In genomic region chr5:146183403-146183802, GRCh38 we compare ENCODE assay signal across 8 cellular contexts. TPM values are rescaled to one million over a fixed set of nuclear protein-coding genes. Genes with fewer than 3 reads are reported as not detected.
A peak's percentile ranks its signal among the peaks of the same experiment; 100 is the strongest.
DNase-seq lines count a peak whose midpoint lies in the region; ATAC-seq and TF ChIP-seq lines count a peak whose summit lies in the region.
"Not testable (repeated sequence)": the region's sequence is repeated elsewhere in the genome, so short reads cannot be mapped to it uniquely, and the experiment has no call there.

No MANE protein-coding gene starts in this region.

- H3K23ac ChIP-seq in H9 (ENCODE audit: insufficient read length, low read depth, low read length), result not testable (repeated sequence)

- POLR2A ChIA-PET in RWPE1 (lab: Yijun Ruan, JAX; ENCODE audit: low non-redundant PET), result interaction anchor here (0.6 to 1.0 kb wide), 3 partner anchors 9 to 52 kb away, joined by 4 to 5 read pairs (median 4); no protein-coding TSS in a partner anchor
- POLR2A ChIA-PET in naive thymus-derived CD8-positive, alpha-beta T cell (lab: Charles Lee), result interaction anchor here (0.7 to 1.8 kb wide), 6 partner anchors 9 to 595 kb away, joined by 4 to 12 read pairs (median 6); partner anchors contain the start of gene RBM27

- H2BK20ac ChIP-seq in H9 (ENCODE audit: low read depth, low read length, poor library complexity, severe bottlenecking), result not testable (repeated sequence)

- H3K4me2 ChIP-seq in H9 (ENCODE audit: insufficient read depth, insufficient read length, low read length), result peak overlapping the region; percentile 48

- H4K91ac ChIP-seq in H9 (ENCODE audit: insufficient read length, low read depth, low read length), result not testable (repeated sequence)

- not testable (repeated sequence) for ATAC-seq in activated T-helper 17 cell treated with anti-CD3 and anti-CD28 coated beads, Interleukin-2, amount 50 U/mL, for 72 hours (replicated peaks); right cardiac atrium; naive thymus-derived CD8-positive, alpha-beta T cell

- intact Hi-C loops in right cardiac atrium (cut with DNase I), result not testable (repeated sequence)

- not testable (repeated sequence) for H3K56ac ChIP-seq in H9 (ENCODE audit: insufficient read length, low read depth, low read length)

- CTCF ChIA-PET in RWPE1 (lab: Yijun Ruan, JAX), result interaction anchor here (0.6 kb wide), 2 partner anchors 24 to 47 kb away, joined by 3 to 7 read pairs; no protein-coding TSS in a partner anchor

- not testable (repeated sequence) for H3K4me1 ChIP-seq in H9 (ENCODE audit: insufficient read depth, low read length); right cardiac atrium (ENCODE audit: control insufficient read depth, insufficient read depth, low read length)

- H3K36me3 Mint-ChIP-seq in H9 (ENCODE audit: insufficient read depth in 1 of 3, low read depth in 3 of 3), result peaks cover 19 to 33% (median 29%) of the 10 kb centered on the region in 3 experiments; a peak in 6 of 7 replicates
- peaks cover 28% of the 10 kb centered on the region for H3K36me3 Mint-ChIP-seq in activated T-helper 17 cell treated with anti-CD3 and anti-CD28 coated beads, Interleukin-2, amount 50 U/mL, for 72 hours (ENCODE audit: low read depth)
- H3K36me3 Mint-ChIP-seq in naive thymus-derived CD8-positive, alpha-beta T cell, result not testable (repeated sequence)

- peak overlapping the region; percentile 75 for H3K4me3 ChIP-seq in coronary artery
- peak overlapping the region; percentile 91 for H3K4me3 ChIP-seq in right cardiac atrium (ENCODE audit: low read length)
- H3K4me3 ChIP-seq in skin epidermis, result peak overlapping the region; percentile 55 to 83 (median 70)

- H3T11ph ChIP-seq in H9 (ENCODE audit: low read length), result not testable (repeated sequence)

- not testable (repeated sequence) for H2BK120ac ChIP-seq in H9 (ENCODE audit: low read depth, low read length, poor library complexity, severe bottlenecking)

- H3K79me2 ChIP-seq in H9 (ENCODE audit: insufficient read depth, low read length), result peaks cover 24% of the 10 kb centered on the region; the same call in 1 of the 2 replicates

- peak overlapping the region; percentile 92 to 99; a peak in 4 of 5 replicates for H3K4me3 Mint-ChIP-seq in H9
- peak overlapping the region; percentile 99 for H3K4me3 Mint-ChIP-seq in activated T-helper 17 cell treated with anti-CD3 and anti-CD28 coated beads, Interleukin-2, amount 50 U/mL, for 72 hours
- H3K4me3 Mint-ChIP-seq in naive thymus-derived CD8-positive, alpha-beta T cell, result peak overlapping the region; percentile 85 to 99 (median 96)

- peak overlapping the region; percentile 13 for H3K9ac ChIP-seq in H9 (ENCODE audit: extremely low read depth, insufficient read length, low read length)

- not testable (repeated sequence) for H3K23me2 ChIP-seq in H9 (ENCODE audit: insufficient read length, low read depth, low read length, poor library complexity, severe bottlenecking)

- H4K20me1 ChIP-seq in H9 (ENCODE audit: control insufficient read depth, insufficient read depth, insufficient read length), result not testable (repeated sequence)

- H3K27me3 ChIP-seq in H9 (ENCODE audit: insufficient read depth, low read length); right cardiac atrium (ENCODE audit: control insufficient read depth, insufficient read depth): not testable (repeated sequence)

- H2BK5ac ChIP-seq in H9 (ENCODE audit: insufficient read length, low read length), result not testable (repeated sequence)

- not testable (repeated sequence) for H3K14ac ChIP-seq in H9 (ENCODE audit: insufficient read depth, low read length)

- H3K27me3 Mint-ChIP-seq in H9 (ENCODE audit: low read depth); activated T-helper 17 cell treated with anti-CD3 and anti-CD28 coated beads, Interleukin-2, amount 50 U/mL, for 72 hours; naive thymus-derived CD8-positive, alpha-beta T cell: not testable (repeated sequence)

- H3K27ac ChIP-seq in 22Rv1 (peak overlapping the region; percentile 90), RWPE1 (peak overlapping the region; percentile 80), skin epidermis (peak overlapping the region in 15 of 21 experiments; percentile 17 to 86 (median 78))
- H3K27ac ChIP-seq in H9 (ENCODE audit: insufficient read length, low read depth, low read length); coronary artery; right cardiac atrium (ENCODE audit: low read length): not testable (repeated sequence)

- not testable (repeated sequence) for H3K4ac ChIP-seq in H9 (ENCODE audit: low read depth, low read length)

- not testable (repeated sequence) for H3K79me1 ChIP-seq in H9 (ENCODE audit: insufficient read depth, low read depth, low read length, poor library complexity, severe bottlenecking)

- H2BK12ac ChIP-seq in H9 (ENCODE audit: insufficient read length, low read depth, low read length), result not testable (repeated sequence)

- not testable (repeated sequence) for H2AK5ac ChIP-seq in H9 (ENCODE audit: insufficient read length, low read length)

- H2BK15ac ChIP-seq in H9 (ENCODE audit: low read depth, low read length), result not testable (repeated sequence)

- not testable (repeated sequence) for H3K9me3 ChIP-seq in H9 (ENCODE audit: control insufficient read depth, low read depth, low read length); right cardiac atrium (ENCODE audit: control insufficient read depth, low read length)

- not testable (repeated sequence) for H2AFZ ChIP-seq in H9 (ENCODE audit: low read length)

- not testable (repeated sequence) for TF ChIP-seq CTCF in 22Rv1 (IDR thresholded peaks at IDR 0.05); H9 (conservative IDR thresholded peaks at IDR 0.05); RWPE1 (conservative IDR thresholded peaks at IDR 0.05; ENCODE audit: low read depth); coronary artery (IDR thresholded peaks at IDR 0.05)

- not testable (repeated sequence) for H4K5ac ChIP-seq in H9 (ENCODE audit: insufficient read length, low read depth, low read length)

- peaks cover 3 to 14% of the 10 kb centered on the region in 2 experiments; a peak in 3 of 4 replicates for H3K4me1 Mint-ChIP-seq in H9
- H3K4me1 Mint-ChIP-seq in activated T-helper 17 cell treated with anti-CD3 and anti-CD28 coated beads, Interleukin-2, amount 50 U/mL, for 72 hours, result not testable (repeated sequence)
- peaks cover 5 to 34% (median 26%) of the 10 kb centered on the region in 4 donors for H3K4me1 Mint-ChIP-seq in naive thymus-derived CD8-positive, alpha-beta T cell

- DNase-seq in H9; RWPE1 (ENCODE audit: low spot score); coronary artery (ENCODE audit: low spot score): not testable (repeated sequence)
- DNase-seq in right cardiac atrium, result peak in 2 of 3 donors; percentile 49 to 59
- DNase-seq in naive thymus-derived CD8-positive, alpha-beta T cell, result peak in 1 of 10 donors; percentile 63

- WGBS in H9 (ENCODE audit: extremely low coverage, insufficient read length, low lambda C conversion rate), result no CpG with 5 or more reads among the region's 21 CpGs
- WGBS in right cardiac atrium, result 91% methylated on average over 21 of the region's 21 CpGs

- not testable (repeated sequence) for H3K18ac ChIP-seq in H9 (ENCODE audit: insufficient read length, low read depth, low read length)

- H3K27ac Mint-ChIP-seq in H9, result peak overlapping the region in 1 of 3 experiments; percentile 93; a peak in 1 of 7 replicates
- H3K27ac Mint-ChIP-seq in activated T-helper 17 cell treated with anti-CD3 and anti-CD28 coated beads, Interleukin-2, amount 50 U/mL, for 72 hours, result peak overlapping the region; percentile 98
- H3K27ac Mint-ChIP-seq in naive thymus-derived CD8-positive, alpha-beta T cell, result peak overlapping the region in 7 of 10 donors; percentile 92 to 97 (median 95)

- H4K8ac ChIP-seq in H9 (replicated peaks; ENCODE audit: insufficient read length, low read depth, low read length), result not testable (repeated sequence)

- H3K9me3 Mint-ChIP-seq in H9; activated T-helper 17 cell treated with anti-CD3 and anti-CD28 coated beads, Interleukin-2, amount 50 U/mL, for 72 hours; naive thymus-derived CD8-positive, alpha-beta T cell: not testable (repeated sequence)

RNA-seq across cellular contexts. Expression of gene LARS1, which starts 1.0 kb away (rescaled TPM):
- total RNA-seq in H9 (2021), result 251 and 284 TPM in 2 replicates
- 100 to 1,000 TPM in 1 of 2 donors, 10 to 100 TPM in 1; 90.3 to 147 TPM for total RNA-seq in activated T-helper 17 cell treated with anti-CD3 and anti-CD28 coated beads, Interleukin-2, amount 50 U/mL, for 72 hours
- 100 to 1,000 TPM in 1 of 4 donors, 10 to 100 TPM in 3; 81.5 to 101 (median 83.0) TPM for total RNA-seq in right cardiac atrium
- 31.5 TPM for polyA plus RNA-seq in right cardiac atrium
- 100 to 1,000 TPM; 178 to 187 TPM for total RNA-seq in naive thymus-derived CD8-positive, alpha-beta T cell
- 100 to 1,000 TPM in 2 of 3 donors, 10 to 100 TPM in 1; 72.5 to 133 (median 110) TPM for polyA plus RNA-seq in naive thymus-derived CD8-positive, alpha-beta T cell

RNA-seq across cellular contexts. Expression of gene RBM27, which starts 20.0 kb away (rescaled TPM):
- total RNA-seq in H9 (2021) (33.8 TPM in 2 replicates), right cardiac atrium (10 to 100 TPM; 12.9 to 16.7 (median 14.0) TPM)
- 10 to 100 TPM; 20.7 to 21.7 TPM for total RNA-seq in activated T-helper 17 cell treated with anti-CD3 and anti-CD28 coated beads, Interleukin-2, amount 50 U/mL, for 72 hours
- polyA plus RNA-seq in right cardiac atrium, result 6.7 TPM
- 10 to 100 TPM; 31.5 to 34.7 TPM for total RNA-seq in naive thymus-derived CD8-positive, alpha-beta T cell
- polyA plus RNA-seq in naive thymus-derived CD8-positive, alpha-beta T cell, result 1 to 10 TPM; 5.7 to 7.5 (median 6.6) TPM
